ENCODE assay signal across 10 cellular contexts in genomic region chr20:45111799-45112471, GRCh38. TPM values are rescaled to one million over a fixed set of nuclear protein-coding genes. Genes with fewer than 3 reads are reported as not detected.
DNase-seq lines count a peak whose midpoint lies in the region; ATAC-seq and TF ChIP-seq lines count a peak whose summit lies in the region.
"Had no signal": no experiment of that assay in that cellular context is flagged by ENCODE, and none has a peak within 500 bp of the region (broad histone marks: within the 10 kb centered on the region; RNA-seq: fewer than 3 reads in every experiment).

No MANE protein-coding gene starts in this region.

- no peak for DNase-seq in AG04450 (ENCODE audit: low read depth, low spot score)
- DNase-seq in kidney tubule cell (ENCODE audit: low spot score) = peak; percentile 38
- no peak for DNase-seq in NCI-H748 (lab: John Stamatoyannopoulos, UW; ENCODE audit: unreplicated experiment)
- DNase-seq in ovary = no peak
- no peak for DNase-seq in NCI-H774 (lab: John Stamatoyannopoulos, UW)
- DNase-seq: activated CD4-positive, CD25-positive, alpha-beta regulatory T cell had no signal

- H3K36me3 ChIP-seq in ovary = no peaks in the 10 kb centered on the region

- no peak for ATAC-seq in HG03108 (IDR thresholded peaks at IDR 0.05; ENCODE audit: unreplicated experiment)

- no peak for TF ChIP-seq POLR2A in ovary (IDR thresholded peaks at IDR 0.05)

- H3K27me3 ChIP-seq in AG04450 (ENCODE audit: control insufficient read depth, insufficient read depth, low read length) = peaks cover 8% of the 10 kb centered on the region
- H3K27me3 ChIP-seq in ovary = no peaks in the 10 kb centered on the region

- H3K4me1 ChIP-seq in ovary (ENCODE audit: insufficient read depth) = no peaks in the 10 kb centered on the region

- POLR2A ChIA-PET in AG04450 (lab: Yijun Ruan, JAX) = interaction anchor here (0.6 kb wide), 1 partner anchor 50 kb away, joined by 5 read pairs; no protein-coding TSS in a partner anchor

- TF ChIP-seq EP300 in ovary (IDR thresholded peaks at IDR 0.05) = no peak

- TF ChIP-seq CTCF in AG04450 (IDR thresholded peaks at IDR 0.05; ENCODE audit: low read depth, low read length) (peak; percentile 51; the same call in 1 of the 2 replicates), GM12874 (IDR thresholded peaks at IDR 0.05; ENCODE audit: insufficient read depth, low read depth, low read length) (peak; percentile 53; the same call in 1 of the 2 replicates), VCaP (conservative IDR thresholded peaks at IDR 0.05) (peak; percentile 65), ovary (IDR thresholded peaks at IDR 0.05) (no peak)

- 25 to 36% (median 36%) methylated on average over 17 of the region's 17 CpGs for WGBS in ovary, 3 donors

- CTCF ChIA-PET in AG04450 (lab: Charles Lee) = interaction anchor here (0.6 to 6.1 kb wide), 27 partner anchors 9 to 659 kb away, joined by 3 to 62 read pairs (median 5); partner anchors contain the start of gene KCNS1

- H3K27ac ChIP-seq in AG04450 (ENCODE audit: low read depth, low read length) = no peak overlapping the region
- no peak overlapping the region for H3K27ac ChIP-seq in VCaP
- H3K27ac ChIP-seq in ovary = no peak overlapping the region
- H3K27ac ChIP-seq: epithelial cell of prostate had no signal

- intact Hi-C loops in ovary (cut with DNase I) = no loop called here

- no peaks in the 10 kb centered on the region for H3K9me3 ChIP-seq in AG04450 (ENCODE audit: control insufficient read depth, insufficient read depth, low read length)
- H3K9me3 ChIP-seq in ovary = no peaks in the 10 kb centered on the region

- H3K4me3 ChIP-seq in AG04450 (ENCODE audit: low read depth, low read length) (no peak overlapping the region), ovary (no peak overlapping the region)

RNA-seq across cellular contexts. Expression of gene WFDC5, which starts 3.0 kb away (rescaled TPM):
- polyA plus RNA-seq in AG04450 (2011; rRNA removed) (not detected in 2 replicates), ovary (not detected)
- not detected in 2 replicates for polyA minus RNA-seq in AG04450 (2011; rRNA and poly(A)+ RNA removed)
- total RNA-seq in ovary = not detected

RNA-seq across cellular contexts. Expression of gene KCNS1, which starts 11.0 kb away (rescaled TPM):
- polyA plus RNA-seq in AG04450 (2011; rRNA removed) = 0.30 and 0.31 TPM in 2 replicates
- polyA minus RNA-seq in AG04450 (2011; rRNA and poly(A)+ RNA removed) = 0.28 and 0.56 TPM in 2 replicates
- not detected for total RNA-seq in ovary
- under 1 TPM; 0.02 to 0.80 TPM for polyA plus RNA-seq in ovary

RNA-seq across cellular contexts. Expression of gene WFDC12, which starts 12.3 kb away (rescaled TPM):
- not detected in 2 replicates for polyA plus RNA-seq in AG04450 (2011; rRNA removed)
- not detected in 2 replicates for polyA minus RNA-seq in AG04450 (2011; rRNA and poly(A)+ RNA removed)
- total RNA-seq in ovary = not detected
- not detected for polyA plus RNA-seq in ovary

Comparison
In these comparisons a context has a peak if more than half of its experiments do, and no peak if none do; other contexts are left out.
1. CTCF ChIP-seq: peak in AG04450 (single experiment), GM12874 (single experiment) and VCaP (single experiment); none in ovary (0 of 3).